Comparison of ENCODE assay signal across 1 cellular context in genomic region chr1:199089393-199090122, GRCh38.
TF ChIP-seq lines count a peak whose summit lies in the region.

No MANE protein-coding gene starts in this region.

TF ChIP-seq in GM12878, 131 proteins besides CTCF, POLR2A, EP300 and RAD21 (continued from another document and continues in another):
- TF ChIP-seq REST (IDR thresholded peaks at IDR 0.05; ENCODE audit: low read depth, low read length) (no peak), SPI1 (IDR thresholded peaks at IDR 0.05; ENCODE audit: borderline replicate concordance, insufficient read depth, low read depth, low read length) (peak; percentile 94), PRDM15 (CRISPR knock-in tag; IDR thresholded peaks at IDR 0.05) (no peak), ZBTB11 (CRISPR knock-in tag; IDR thresholded peaks at IDR 0.05) (no peak), BMI1 (IDR thresholded peaks at IDR 0.05; ENCODE audit: borderline replicate concordance) (no peak), RBBP5 (conservative IDR thresholded peaks at IDR 0.05) (no peak), ZSCAN29 (IDR thresholded peaks at IDR 0.05) (no peak), SUPT20H (IDR thresholded peaks at IDR 0.05; ENCODE audit: borderline replicate concordance, control insufficient read depth, low read depth, low read length) (no peak), CHD1 (IDR thresholded peaks at IDR 0.05; ENCODE audit: low read depth, low read length) (no peak), ATF7 (IDR thresholded peaks at IDR 0.05; ENCODE audit: low read depth) (peak; percentile 48), TAF1 (IDR thresholded peaks at IDR 0.05; ENCODE audit: borderline replicate concordance, low read depth, low read length) (no peak), TARDBP (IDR thresholded peaks at IDR 0.05; ENCODE audit: borderline replicate concordance) (no peak), ZBTB4 (CRISPR knock-in tag; IDR thresholded peaks at IDR 0.05) (no peak), ZZZ3 (IDR thresholded peaks at IDR 0.05; ENCODE audit: control insufficient read depth, insufficient read length, low read depth) (no peak), RAD51 (IDR thresholded peaks at IDR 0.05) (no peak), ZNF24 (IDR thresholded peaks at IDR 0.05) (no peak), CBX5 (IDR thresholded peaks at IDR 0.05; ENCODE audit: low read depth) (no peak), JUND (IDR thresholded peaks at IDR 0.05; ENCODE audit: low read depth, low read length) (no peak), SMAD1 (IDR thresholded peaks at IDR 0.05; ENCODE audit: low read depth, partially characterized antibody) (no peak), IRF4 (IDR thresholded peaks at IDR 0.05; ENCODE audit: low read depth, low read length) (no peak), EGR1 (IDR thresholded peaks at IDR 0.05; ENCODE audit: borderline replicate concordance in 1 of 2, low read depth in 2 of 2, low read length in 2 of 2) (no peak), LARP7 (IDR thresholded peaks at IDR 0.05) (no peak), WRNIP1 (IDR thresholded peaks at IDR 0.05; ENCODE audit: borderline replicate concordance, low read depth, low read length) (no peak), BCL3 (IDR thresholded peaks at IDR 0.05; ENCODE audit: borderline replicate concordance, insufficient read depth, low read depth, low read length, poor library complexity, severe bottlenecking) (no peak), STAT3 (IDR thresholded peaks at IDR 0.05; ENCODE audit: low read depth, low read length) (no peak), MXI1 (IDR thresholded peaks at IDR 0.05; ENCODE audit: low read depth, low read length) (no peak), IRF3 (IDR thresholded peaks at IDR 0.05) (no peak), RUNX3 (IDR thresholded peaks at IDR 0.05; ENCODE audit: low read length) (peak; percentile 92), MAX (IDR thresholded peaks at IDR 0.05; ENCODE audit: low read depth, low read length) (peak; percentile 59; the same call in 1 of the 2 replicates), HDAC2 (IDR thresholded peaks at IDR 0.05) (no peak), PML (IDR thresholded peaks at IDR 0.05; ENCODE audit: low read length) (no peak), NRF1 (conservative IDR thresholded peaks at IDR 0.05; ENCODE audit: low read depth, low read length) (no peak), FOXM1 (IDR thresholded peaks at IDR 0.05; ENCODE audit: low read depth, low read length) (0 out of 2 replicates have a peak, but pooled peaks have one; percentile 41), ATF2 (IDR thresholded peaks at IDR 0.05; ENCODE audit: low read length) (peak; percentile 18; the same call in 1 of the 2 replicates), CREM (IDR thresholded peaks at IDR 0.05; ENCODE audit: low read depth) (peak; percentile 39; the same call in 1 of the 2 replicates), NBN (IDR thresholded peaks at IDR 0.05) (no peak), CBFB (IDR thresholded peaks at IDR 0.05; ENCODE audit: low read depth) (0 out of 2 replicates have a peak, but pooled peaks have one; percentile 21), EED (IDR thresholded peaks at IDR 0.05; ENCODE audit: low read depth) (no peak), MTA2 (IDR thresholded peaks at IDR 0.05; ENCODE audit: low read depth) (peak; percentile 63), RELA (IDR thresholded peaks at IDR 0.05; ENCODE audit: borderline replicate concordance, partially characterized antibody) (no peak), NKRF (conservative IDR thresholded peaks at IDR 0.05) (no peak), HCFC1 (IDR thresholded peaks at IDR 0.05; ENCODE audit: low read length) (no peak)
